In the genomic region with DNA sequence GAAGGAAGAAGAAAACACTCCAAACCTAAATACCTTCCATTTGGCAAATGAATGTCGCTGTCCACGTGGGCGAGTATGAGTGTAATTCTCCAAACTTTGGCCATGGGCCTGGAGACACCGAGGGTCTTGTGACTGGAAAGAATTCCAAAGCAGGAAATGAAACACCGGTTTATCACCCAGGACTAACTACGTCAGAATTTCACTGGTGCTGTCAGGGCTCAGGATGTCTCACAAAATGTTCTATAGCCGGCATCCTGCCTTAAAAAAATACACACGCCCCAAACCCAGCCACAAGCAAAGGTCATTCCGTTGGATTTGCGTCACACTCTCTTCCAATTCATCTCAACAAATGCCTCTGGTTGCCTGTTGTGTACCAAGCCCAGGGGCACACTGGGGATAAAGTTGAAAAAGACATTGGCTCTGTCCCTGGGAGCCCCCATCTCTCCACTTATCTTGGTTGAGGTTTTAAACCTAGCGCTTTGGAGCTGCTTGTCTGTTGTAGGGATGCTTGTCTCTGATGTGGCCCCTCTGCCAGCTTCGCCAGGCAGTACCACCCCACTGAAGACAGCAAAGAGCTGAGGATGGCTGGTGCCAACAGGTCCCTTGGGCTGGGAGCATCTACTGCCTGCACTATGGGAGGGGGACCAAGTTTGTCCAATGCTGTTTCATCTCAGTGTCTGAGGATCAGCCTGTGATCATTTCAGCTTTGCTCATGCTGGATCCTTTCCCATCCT, we compare ENCODE assay signal across 8 cellular contexts. TPM values are rescaled to one million over a fixed set of nuclear protein-coding genes. Genes with fewer than 3 reads are reported as not detected.
DNase-seq lines count a peak whose midpoint lies in the region; ATAC-seq and TF ChIP-seq lines count a peak whose summit lies in the region.

No MANE protein-coding gene starts in this region.

- H3K4me1 Mint-ChIP-seq in CD4-positive, alpha-beta T cell (ENCODE audit: low read depth): peaks cover 50% of the 10 kb centered on the region
- no peaks in the 10 kb centered on the region for H3K4me1 Mint-ChIP-seq in progenitor cell of endocrine pancreas (ENCODE audit: low read depth)
- H3K4me1 Mint-ChIP-seq in activated CD4-positive, alpha-beta memory T cell treated with anti-CD3 and anti-CD28 coated beads, Interleukin-2, amount 10 ng/mL, durations not matched to agents 7 days and 5 days: peaks cover 38% of the 10 kb centered on the region

- peak overlapping the region; percentile 72 for H3K27ac Mint-ChIP-seq in CD4-positive, alpha-beta T cell
- peak overlapping the region; percentile 70 for H3K27ac Mint-ChIP-seq in progenitor cell of endocrine pancreas
- H3K27ac Mint-ChIP-seq in activated CD4-positive, alpha-beta memory T cell treated with anti-CD3 and anti-CD28 coated beads, Interleukin-2, amount 10 ng/mL, durations not matched to agents 7 days and 5 days: no peak overlapping the region

- POLR2A ChIA-PET in CD4-positive, alpha-beta T cell (lab: Charles Lee): interaction anchor here (0.9 kb wide), 1 partner anchor 38 kb away, joined by 3 read pairs; the partner anchor contains the start of gene ITPRIP
- POLR2A ChIA-PET in activated CD4-positive, alpha-beta memory T cell treated with anti-CD3 and anti-CD28 coated beads, Interleukin-2, amount 10 ng/mL, durations not matched to agents 7 days and 5 days (lab: Charles Lee): interaction anchor here (1.5 kb wide), 2 partner anchors 31 to 38 kb away, joined by 3 to 4 read pairs; partner anchors contain the start of genes GSTO2 and ITPRIP

- no peak overlapping the region for H3K27ac ChIP-seq in CD4-positive, alpha-beta T cell (ENCODE audit: low read depth, low read length)
- peak overlapping the region; percentile 69 for H3K27ac ChIP-seq in SJSA1

- no peaks in the 10 kb centered on the region for H3K36me3 ChIP-seq in SJSA1

- intact Hi-C loops in CD4-positive, alpha-beta T cell (cut with DNase I, micrococcal nuclease): no loop called here

- no peak overlapping the region for H3K4me3 Mint-ChIP-seq in CD4-positive, alpha-beta T cell
- H3K4me3 Mint-ChIP-seq in progenitor cell of endocrine pancreas (ENCODE audit: low read depth): no peak overlapping the region
- H3K4me3 Mint-ChIP-seq in activated CD4-positive, alpha-beta memory T cell treated with anti-CD3 and anti-CD28 coated beads, Interleukin-2, amount 10 ng/mL, durations not matched to agents 7 days and 5 days: no peak overlapping the region

- peak; percentile 79 for ATAC-seq in CD4-positive, alpha-beta T cell (ENCODE audit: poor library complexity)
- ATAC-seq in GM19035 (IDR thresholded peaks at IDR 0.05; ENCODE audit: unreplicated experiment): no peak

- no peak overlapping the region for H3K4me3 ChIP-seq in SJSA1

- CTCF ChIA-PET in CD4-positive, alpha-beta T cell (lab: Charles Lee): interaction anchor here (1.1 to 1.6 kb wide), 3 partner anchors 8 to 53 kb away, joined by 3 to 5 read pairs (median 4); partner anchors contain the start of gene CFAP58
- CTCF ChIA-PET in activated CD4-positive, alpha-beta memory T cell treated with anti-CD3 and anti-CD28 coated beads, Interleukin-2, amount 10 ng/mL, durations not matched to agents 7 days and 5 days (lab: Charles Lee): interaction anchor here (1.3 to 3.4 kb wide), 6 partner anchors 9 to 53 kb away, joined by 4 to 22 read pairs (median 6); partner anchors contain the start of genes CFAP58 and ITPRIP

- H3K36me3 Mint-ChIP-seq in CD4-positive, alpha-beta T cell (ENCODE audit: low read depth): no peaks in the 10 kb centered on the region
- peaks cover 3% of the 10 kb centered on the region for H3K36me3 Mint-ChIP-seq in progenitor cell of endocrine pancreas (ENCODE audit: insufficient read depth)
- peaks cover 7% of the 10 kb centered on the region for H3K36me3 Mint-ChIP-seq in activated CD4-positive, alpha-beta memory T cell treated with anti-CD3 and anti-CD28 coated beads, Interleukin-2, amount 10 ng/mL, durations not matched to agents 7 days and 5 days (ENCODE audit: low read depth)

- no peaks in the 10 kb centered on the region for H3K27me3 Mint-ChIP-seq in CD4-positive, alpha-beta T cell
- no peaks in the 10 kb centered on the region for H3K27me3 Mint-ChIP-seq in progenitor cell of endocrine pancreas
- peaks cover 8% of the 10 kb centered on the region for H3K27me3 Mint-ChIP-seq in activated CD4-positive, alpha-beta memory T cell treated with anti-CD3 and anti-CD28 coated beads, Interleukin-2, amount 10 ng/mL, durations not matched to agents 7 days and 5 days

- peak in 1 of 10 experiments; percentile 34 for DNase-seq in CD4-positive, alpha-beta T cell
- DNase-seq in SJSA1 (ENCODE audit: low read depth in 1 of 2, low spot score in 2 of 2): peak; percentile 54 to 56
- peak; percentile 81 for DNase-seq in fibroblast of the conjunctiva (ENCODE audit: low read depth)
- no peak for DNase-seq in progenitor cell of endocrine pancreas (ENCODE audit: low spot score, unreplicated experiment)
- DNase-seq in medulla oblongata (ENCODE audit: extremely low spot score): no peak
- no peak for DNase-seq in NCI-H2196 (lab: John Stamatoyannopoulos, UW; ENCODE audit: unreplicated experiment)
- no peak for DNase-seq in activated CD4-positive, alpha-beta memory T cell treated with anti-CD3 and anti-CD28 coated beads, Interleukin-2, amount 10 ng/mL, durations not matched to agents 7 days and 5 days

- no peaks in the 10 kb centered on the region for H3K27me3 ChIP-seq in CD4-positive, alpha-beta T cell (ENCODE audit: control insufficient read depth, insufficient read depth, low read length)
- H3K27me3 ChIP-seq in SJSA1 (replicated peaks): no peaks in the 10 kb centered on the region

- TF ChIP-seq CTCF in CD4-positive, alpha-beta T cell (IDR thresholded peaks at IDR 0.05): no peak
- no peak for TF ChIP-seq CTCF in progenitor cell of endocrine pancreas (IDR thresholded peaks at IDR 0.05; ENCODE audit: unreplicated experiment)

- no peaks in the 10 kb centered on the region for H3K9me3 ChIP-seq in CD4-positive, alpha-beta T cell (ENCODE audit: control insufficient read depth, low read length)
- 0 out of 2 replicates have a peak, but pooled peaks cover 4% of the 10 kb centered on the region for H3K9me3 ChIP-seq in SJSA1 (replicated peaks)

- peaks cover 26% of the 10 kb centered on the region for H3K4me1 ChIP-seq in SJSA1 (replicated peaks)

- no peaks in the 10 kb centered on the region for H3K9me3 Mint-ChIP-seq in CD4-positive, alpha-beta T cell
- H3K9me3 Mint-ChIP-seq in progenitor cell of endocrine pancreas (ENCODE audit: low read depth): peaks cover 5% of the 10 kb centered on the region
- peaks cover 8% of the 10 kb centered on the region for H3K9me3 Mint-ChIP-seq in activated CD4-positive, alpha-beta memory T cell treated with anti-CD3 and anti-CD28 coated beads, Interleukin-2, amount 10 ng/mL, durations not matched to agents 7 days and 5 days

RNA-seq across cellular contexts. Expression of gene GSTO2, which starts 31.2 kb away (rescaled TPM):
- total RNA-seq in CD4-positive, alpha-beta T cell: 1 to 10 TPM in 1 of 2 experiments, under 1 TPM in 1; 0.77 to 1.2 TPM
- total RNA-seq in SJSA1 (2014; rRNA removed; shearing (Covaris generic)): 0.13 TPM in 1 of 2 replicates, not detected in the other
- 9.6 and 9.8 TPM in 2 replicates for total RNA-seq in progenitor cell of endocrine pancreas
- 1 to 10 TPM in 1 of 2 experiments, under 1 TPM in 1; 0.88 to 1.8 TPM for total RNA-seq in activated CD4-positive, alpha-beta memory T cell treated with anti-CD3 and anti-CD28 coated beads, Interleukin-2, amount 10 ng/mL, durations not matched to agents 7 days and 5 days

RNA-seq across cellular contexts. Expression of gene ITPRIP, which starts 38.1 kb away (rescaled TPM):
- 100 to 1,000 TPM; 127 to 133 TPM for total RNA-seq in CD4-positive, alpha-beta T cell
- 3.8 and 4.2 TPM in 2 replicates for total RNA-seq in SJSA1 (2014; rRNA removed; shearing (Covaris generic))
- total RNA-seq in progenitor cell of endocrine pancreas: 6.1 and 7.0 TPM in 2 replicates
- total RNA-seq in activated CD4-positive, alpha-beta memory T cell treated with anti-CD3 and anti-CD28 coated beads, Interleukin-2, amount 10 ng/mL, durations not matched to agents 7 days and 5 days: 10 to 100 TPM; 24.6 to 25.9 TPM

RNA-seq across cellular contexts. Expression of gene GSTO1, which starts 45.5 kb away (rescaled TPM):
- total RNA-seq in CD4-positive, alpha-beta T cell: 10 to 100 TPM; 23.9 to 26.1 TPM
- total RNA-seq in SJSA1 (2014; rRNA removed; shearing (Covaris generic)): 186 and 247 TPM in 2 replicates
- total RNA-seq in progenitor cell of endocrine pancreas: 107 and 127 TPM in 2 replicates
- total RNA-seq in activated CD4-positive, alpha-beta memory T cell treated with anti-CD3 and anti-CD28 coated beads, Interleukin-2, amount 10 ng/mL, durations not matched to agents 7 days and 5 days: 100 to 1,000 TPM; 139 to 142 TPM

RNA-seq across cellular contexts. Expression of gene CFAP58, which starts 53.5 kb away (rescaled TPM):
- total RNA-seq in CD4-positive, alpha-beta T cell: not detected
- 0.34 and 1.5 TPM in 2 replicates for total RNA-seq in SJSA1 (2014; rRNA removed; shearing (Covaris generic))
- 0.24 and 0.29 TPM in 2 replicates for total RNA-seq in progenitor cell of endocrine pancreas
- under 1 TPM; 0.45 to 0.58 TPM for total RNA-seq in activated CD4-positive, alpha-beta memory T cell treated with anti-CD3 and anti-CD28 coated beads, Interleukin-2, amount 10 ng/mL, durations not matched to agents 7 days and 5 days

Comparison
In these comparisons a context has a peak if more than half of its experiments do, and no peak if none do; other contexts are left out.
1. DNase-seq: peak in SJSA1 (2 of 2) and fibroblast of the conjunctiva (single experiment); none in progenitor cell of endocrine pancreas (single experiment), medulla oblongata (single experiment), NCI-H2196 (single experiment) and activated CD4-positive, alpha-beta memory T cell treated with anti-CD3 and anti-CD28 coated beads, Interleukin-2, amount 10 ng/mL, durations not matched to agents 7 days and 5 days (single experiment).
2. RNA of gene ITPRIP, which starts 38.1 kb away (total RNA-seq): 127 to 133 TPM in CD4-positive, alpha-beta T cell; 24.6 to 25.9 TPM in activated CD4-positive, alpha-beta memory T cell treated with anti-CD3 and anti-CD28 coated beads, Interleukin-2, amount 10 ng/mL, durations not matched to agents 7 days and 5 days, 6.1 to 7.0 TPM in progenitor cell of endocrine pancreas and 3.8 to 4.2 TPM in SJSA1; every median in the first group is over 4 times any median in the second.